In genomic region chr2:159096896-159097295, GRCh38 we compare ENCODE assay signal across 21 cellular contexts.
DNase-seq lines count a peak whose midpoint lies in the region; ATAC-seq, FAIRE-seq and TF ChIP-seq lines count a peak whose summit lies in the region.
"Had no signal": no experiment of that assay in that cellular context is flagged by ENCODE, and none has a peak within 500 bp of the region (broad histone marks: within the 10 kb centered on the region; RNA-seq: fewer than 3 reads in every experiment).

No MANE protein-coding gene starts in this region.

- FAIRE-seq in GM12891 (lab: Jason Lieb, UNC) = no peak
- FAIRE-seq: K562 had no signal

- H3K27ac Mint-ChIP-seq in stimulated activated naive CD8-positive, alpha-beta T cell treated with anti-CD3 and anti-CD28 coated beads, Interleukin-15, amount 100 ng/mL, for 72 hours = peak overlapping the region; percentile 29 to 66
- H3K27ac Mint-ChIP-seq: activated CD4-positive, alpha-beta T cell treated with anti-CD3 and anti-CD28 coated beads for 36 hours had no signal

- H3K27me3 Mint-ChIP-seq in stimulated activated naive CD8-positive, alpha-beta T cell treated with anti-CD3 and anti-CD28 coated beads, Interleukin-15, amount 100 ng/mL, for 72 hours = no peaks in the 10 kb centered on the region
- H3K27me3 Mint-ChIP-seq: activated CD4-positive, alpha-beta T cell treated with anti-CD3 and anti-CD28 coated beads for 36 hours; activated naive CD4-positive, alpha-beta T cell treated with anti-CD3 and anti-CD28 coated beads, Interleukin-2, amount 50 U/mL, for 24 hours had no signal

- no peaks in the 10 kb centered on the region for H3K36me3 ChIP-seq in SJCRH30
- H3K36me3 ChIP-seq: ascending aorta, colonic mucosa, ovary, Peyer's patch, uterus had no signal

- no peak overlapping the region for H3K27ac ChIP-seq in SJCRH30
- H3K27ac ChIP-seq: ascending aorta, colonic mucosa, ovary had no signal

- peaks cover 10% of the 10 kb centered on the region; the same call in 1 of the 2 replicates for H3K4me1 ChIP-seq in SJCRH30

- peaks cover 56% of the 10 kb centered on the region for H3K4me1 Mint-ChIP-seq in stimulated activated naive CD8-positive, alpha-beta T cell treated with anti-CD3 and anti-CD28 coated beads, Interleukin-15, amount 100 ng/mL, for 72 hours

- no peak for TF ChIP-seq CTCF in epithelial cell of esophagus (IDR thresholded peaks at IDR 0.05; ENCODE audit: insufficient read depth, low read depth, low read length, missing control alignments)

- no peak overlapping the region for H3K4me3 Mint-ChIP-seq in stimulated activated naive CD8-positive, alpha-beta T cell treated with anti-CD3 and anti-CD28 coated beads, Interleukin-15, amount 100 ng/mL, for 72 hours
- H3K4me3 Mint-ChIP-seq: activated CD4-positive, alpha-beta T cell treated with anti-CD3 and anti-CD28 coated beads for 36 hours; activated naive CD4-positive, alpha-beta T cell treated with anti-CD3 and anti-CD28 coated beads, Interleukin-2, amount 50 U/mL, for 24 hours; CD14-positive monocyte had no signal

- TF ChIP-seq POLR2A in GM12891 (IDR thresholded peaks at IDR 0.05; ENCODE audit: low read depth, low read length) = no peak

- H3K9me3 ChIP-seq in SJCRH30 (replicated peaks) = no peaks in the 10 kb centered on the region
- H3K9me3 ChIP-seq: colonic mucosa, ovary, uterus had no signal

- no peak overlapping the region for H3K4me3 ChIP-seq in epithelial cell of esophagus (ENCODE audit: low read length)
- no peak overlapping the region for H3K4me3 ChIP-seq in SJCRH30
- H3K4me3 ChIP-seq: ascending aorta, colonic mucosa, K562, ovary, Peyer's patch, uterus had no signal

- H3K27me3 ChIP-seq in SJCRH30 = no peaks in the 10 kb centered on the region
- H3K27me3 ChIP-seq: ascending aorta, colonic mucosa, ovary, Peyer's patch, uterus had no signal

- H3K9me3 Mint-ChIP-seq in stimulated activated naive CD8-positive, alpha-beta T cell treated with anti-CD3 and anti-CD28 coated beads, Interleukin-15, amount 100 ng/mL, for 72 hours = peaks cover 14 to 19% of the 10 kb centered on the region in 2 donors

- no peak for DNase-seq in stimulated activated naive CD8-positive, alpha-beta T cell treated with anti-CD3 and anti-CD28 coated beads, Interleukin-15, amount 100 ng/mL, for 72 hours
- DNase-seq in stimulated activated naive CD8-positive, alpha-beta T cell treated with anti-CD3 and anti-CD28 coated beads, Interleukin-15, Interleukin-2, amounts not matched to agents 100 U/mL and 50 U/mL, for 24 hours = no peak
- DNase-seq in epithelial cell of esophagus (ENCODE audit: low read depth) = peak; percentile 74
- peak; percentile 53 to 63 for DNase-seq in lung microvascular endothelial cell (ENCODE audit: low read depth in 2 of 2)
- no peak for DNase-seq in GM12891 (ENCODE audit: insufficient read length, low spot score)
- no peak for DNase-seq in SJCRH30
- DNase-seq: activated CD4-positive, alpha-beta T cell treated with anti-CD3 and anti-CD28 coated beads for 36 hours; colonic mucosa; head of caudate nucleus; NCI-H187; NCI-H345; ovary; Peyer's patch; stimulated activated CD4-positive, alpha-beta T cell treated with anti-CD3 and anti-CD28 coated beads, Interleukin-2, amount 100 ng/mL, for 24 hours; uterus had no signal

- no peak for ATAC-seq in stimulated activated naive CD8-positive, alpha-beta T cell treated with anti-CD3 and anti-CD28 coated beads, Interleukin-15, amount 100 ng/mL, for 72 hours
- no peak for ATAC-seq in stimulated activated naive CD8-positive, alpha-beta T cell treated with anti-CD3 and anti-CD28 coated beads, Interleukin-15, Interleukin-2, amounts not matched to agents 100 U/mL and 50 U/mL, for 24 hours
- ATAC-seq in HG02852 (IDR thresholded peaks at IDR 0.05; ENCODE audit: unreplicated experiment) (no peak), HG03571 (IDR thresholded peaks at IDR 0.05; ENCODE audit: unreplicated experiment) (no peak)
- ATAC-seq: activated CD4-positive, alpha-beta T cell treated with anti-CD3 and anti-CD28 coated beads for 36 hours; K562 had no signal

TF ChIP-seq in GM12891, 5 proteins besides CTCF, POLR2A, EP300 and RAD21:
- TF ChIP-seq TAF1 (IDR thresholded peaks at IDR 0.05; ENCODE audit: low read depth, low read length) = no peak

Comparison
In these comparisons a context has a peak if more than half of its experiments do, and no peak if none do; other contexts are left out.
1. DNase-seq: peak in epithelial cell of esophagus (single experiment) and lung microvascular endothelial cell (2 of 2); none in stimulated activated naive CD8-positive, alpha-beta T cell treated with anti-CD3 and anti-CD28 coated beads, Interleukin-15, amount 100 ng/mL, for 72 hours (0 of 2), stimulated activated naive CD8-positive, alpha-beta T cell treated with anti-CD3 and anti-CD28 coated beads, Interleukin-15, Interleukin-2, amounts not matched to agents 100 U/mL and 50 U/mL, for 24 hours (single experiment), GM12891 (single experiment) and SJCRH30 (0 of 2).